In genomic region chr12:119235352-119235751, GRCh38 we compare ENCODE assay signal across 2 cellular contexts.
TF ChIP-seq lines count a peak whose summit lies in the region.

No MANE protein-coding gene starts in this region.

TF ChIP-seq in SK-N-SH, 30 proteins besides CTCF, POLR2A, EP300 and RAD21 (continued from another document):
- TF ChIP-seq ZBTB33 (IDR thresholded peaks at IDR 0.05; ENCODE audit: borderline replicate concordance, low read depth) = no peak
- no peak for TF ChIP-seq TCF12 (IDR thresholded peaks at IDR 0.05)
- TF ChIP-seq USF1 (IDR thresholded peaks at IDR 0.05; ENCODE audit: borderline replicate concordance, low read depth) = no peak
- TF ChIP-seq RCOR1 (IDR thresholded peaks at IDR 0.05; ENCODE audit: low read length) = no peak
- no peak for TF ChIP-seq YY1 (IDR thresholded peaks at IDR 0.05; ENCODE audit: low read depth)
- TF ChIP-seq JUND (IDR thresholded peaks at IDR 0.05) = no peak
- no peak for TF ChIP-seq FOXM1 (IDR thresholded peaks at IDR 0.05; ENCODE audit: low read depth)
- no peak for TF ChIP-seq NRF1 (IDR thresholded peaks at IDR 0.05; ENCODE audit: low read depth, low read length)
- no peak for TF ChIP-seq FOXJ3 (CRISPR knock-in tag; IDR thresholded peaks at IDR 0.05)
- no peak for TF ChIP-seq RXRA (IDR thresholded peaks at IDR 0.05; ENCODE audit: borderline replicate concordance, low read depth)
- no peak for TF ChIP-seq MEF2A (IDR thresholded peaks at IDR 0.05; ENCODE audit: borderline replicate concordance, low read depth)
- TF ChIP-seq REST (IDR thresholded peaks at IDR 0.05; ENCODE audit: low read depth, low read length) = no peak

TF ChIP-seq in SK-N-SH treated with all-trans-retinoic acid at 6 μM for 48 hours, 23 proteins besides CTCF, POLR2A, EP300 and RAD21 (continued from another document):
- TF ChIP-seq POU6F1 (CRISPR knock-in tag; IDR thresholded peaks at IDR 0.05; ENCODE audit: borderline replicate concordance, low read depth) (no peak), TCF4 (CRISPR knock-in tag; IDR thresholded peaks at IDR 0.05; ENCODE audit: borderline replicate concordance) (no peak), PPARA (CRISPR knock-in tag; IDR thresholded peaks at IDR 0.05; ENCODE audit: borderline replicate concordance) (no peak), GLIS3 (CRISPR knock-in tag; IDR thresholded peaks at IDR 0.05) (no peak)
